In the genomic region with DNA sequence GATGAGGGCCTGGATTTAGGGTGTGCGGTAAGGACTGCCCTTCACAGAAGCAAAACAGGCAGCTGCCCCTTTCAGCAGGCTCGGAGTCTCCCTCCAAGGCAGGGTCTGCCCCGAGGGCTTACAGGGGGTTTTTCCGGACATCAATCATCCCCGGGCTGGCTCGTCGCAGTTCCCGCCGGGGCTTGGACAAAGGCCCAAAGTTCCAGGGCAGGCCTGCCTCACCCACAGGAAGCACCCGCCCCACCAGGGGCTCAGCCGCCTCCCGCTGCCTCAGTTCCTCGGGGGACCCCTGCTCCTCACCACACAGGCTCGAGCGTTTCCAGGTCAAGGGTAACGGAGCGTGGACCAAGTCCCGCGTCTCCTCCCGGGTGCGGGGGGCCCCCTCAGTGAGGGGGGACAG, we compare ENCODE assay signal across 2 cellular contexts.
TF ChIP-seq lines count a peak whose summit lies in the region.

No MANE protein-coding gene starts in this region.

TF ChIP-seq in HEK293T, 16 proteins besides CTCF, POLR2A, EP300 and RAD21:
- no peak for TF ChIP-seq L3MBTL2 (conservative IDR thresholded peaks at IDR 0.05)
- TF ChIP-seq SP1 (IDR thresholded peaks at IDR 0.05): no peak
- no peak for TF ChIP-seq SUZ12 (IDR thresholded peaks at IDR 0.05)
- no peak for TF ChIP-seq ELF4 (IDR thresholded peaks at IDR 0.05)
- TF ChIP-seq HDGF (IDR thresholded peaks at IDR 0.05; ENCODE audit: borderline replicate concordance): no peak
- no peak for TF ChIP-seq FOXM1 (IDR thresholded peaks at IDR 0.05; ENCODE audit: borderline replicate concordance)
- no peak for TF ChIP-seq NFRKB (IDR thresholded peaks at IDR 0.05)
- no peak for TF ChIP-seq FOXA1 (IDR thresholded peaks at IDR 0.05)
- TF ChIP-seq ZNF384 (IDR thresholded peaks at IDR 0.05): no peak
- TF ChIP-seq, protein P1, sequence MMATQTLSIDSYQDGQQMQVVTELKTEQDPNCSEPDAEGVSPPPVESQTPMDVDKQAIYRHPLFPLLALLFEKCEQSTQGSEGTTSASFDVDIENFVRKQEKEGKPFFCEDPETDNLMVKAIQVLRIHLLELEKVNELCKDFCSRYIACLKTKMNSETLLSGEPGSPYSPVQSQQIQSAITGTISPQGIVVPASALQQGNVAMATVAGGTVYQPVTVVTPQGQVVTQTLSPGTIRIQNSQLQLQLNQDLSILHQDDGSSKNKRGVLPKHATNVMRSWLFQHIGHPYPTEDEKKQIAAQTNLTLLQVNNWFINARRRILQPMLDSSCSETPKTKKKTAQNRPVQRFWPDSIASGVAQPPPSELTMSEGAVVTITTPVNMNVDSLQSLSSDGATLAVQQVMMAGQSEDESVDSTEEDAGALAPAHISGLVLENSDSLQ (IDR thresholded peaks at IDR 0.05): no peak
- TF ChIP-seq LEF1 (IDR thresholded peaks at IDR 0.05; ENCODE audit: borderline replicate concordance): no peak
- no peak for TF ChIP-seq CTBP1 (IDR thresholded peaks at IDR 0.05; ENCODE audit: borderline replicate concordance)
- no peak for TF ChIP-seq TARDBP (IDR thresholded peaks at IDR 0.05)

TF ChIP-seq in endothelial cell of umbilical vein, 7 proteins besides CTCF, POLR2A, EP300 and RAD21:
- TF ChIP-seq EZH2 (IDR thresholded peaks at IDR 0.05; ENCODE audit: borderline replicate concordance, low read depth, low read length, severe bottlenecking): no peak
- TF ChIP-seq JUN (IDR thresholded peaks at IDR 0.05; ENCODE audit: borderline replicate concordance, insufficient read depth, insufficient read length, low read depth): no peak
- no peak for TF ChIP-seq MAX (IDR thresholded peaks at IDR 0.05; ENCODE audit: insufficient read depth, insufficient read length)
- TF ChIP-seq MYC (IDR thresholded peaks at IDR 0.05; ENCODE audit: low read depth, low read length): no peak
- TF ChIP-seq POLR2AphosphoS5 (IDR thresholded peaks at IDR 0.05; ENCODE audit: insufficient read depth, low read depth, low read length): no peak
- no peak for TF ChIP-seq FOS (IDR thresholded peaks at IDR 0.05; ENCODE audit: borderline replicate concordance, insufficient read depth, low read length)
- no peak for TF ChIP-seq GATA2 (IDR thresholded peaks at IDR 0.05; ENCODE audit: insufficient read depth, insufficient read length, low read depth, low read length)
